Comparison of ENCODE assay signal across 27 cellular contexts in the genomic region with DNA sequence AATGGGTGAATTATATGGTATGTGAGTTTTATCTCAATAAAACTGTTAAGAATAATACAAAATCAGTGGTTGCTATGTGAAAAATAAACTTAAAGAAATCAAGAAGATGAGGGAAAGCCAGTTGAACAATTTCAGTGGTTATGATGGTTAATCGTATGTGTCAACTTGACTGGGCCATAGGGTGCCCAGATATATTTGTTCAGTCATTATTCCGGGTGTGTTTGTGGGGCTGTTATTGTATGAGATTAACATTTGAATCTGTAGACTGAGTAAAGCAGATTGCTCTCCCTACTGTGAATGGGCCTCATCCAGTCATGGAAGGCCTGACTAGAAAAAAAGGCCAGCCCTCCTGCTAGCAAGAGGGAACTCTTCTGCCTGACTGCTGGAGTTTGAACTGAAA.
"Had no signal": no experiment of that assay in that cellular context is flagged by ENCODE, and none has a peak within 500 bp of the region (broad histone marks: within the 10 kb centered on the region; RNA-seq: fewer than 3 reads in every experiment).

No MANE protein-coding gene starts in this region.

- H3K9me3 ChIP-seq: esophagus muscularis mucosa, gastrocnemius medialis had no signal

- H3K27me3 ChIP-seq: brain microvascular endothelial cell, esophagus muscularis mucosa, foreskin keratinocyte, gastrocnemius medialis, heart left ventricle had no signal

- H3K27ac ChIP-seq: brain microvascular endothelial cell, esophagus muscularis mucosa, gastrocnemius medialis, heart left ventricle had no signal

- H3K9me3 Mint-ChIP-seq: central memory CD8-positive, alpha-beta T cell; effector memory CD8-positive, alpha-beta T cell had no signal

- H3K4me3 Mint-ChIP-seq: activated CD4-positive, alpha-beta memory T cell treated with anti-CD3 and anti-CD28 coated beads, Interleukin-2, amount 10 ng/mL, durations not matched to agents 7 days and 5 days; activated CD4-positive, alpha-beta T cell treated with anti-CD3 and anti-CD28 coated beads, Interleukin-2, amount 10 ng/mL, durations not matched to agents 7 days and 5 days; activated naive CD4-positive, alpha-beta T cell treated with anti-CD3 and anti-CD28 coated beads, Interleukin-2, amount 10 ng/mL, durations not matched to agents 7 days and 5 days; activated naive CD8-positive, alpha-beta T cell treated with anti-CD3 and anti-CD28 coated beads, Interleukin-2, amount 10 ng/mL, durations not matched to agents 7 days and 5 days; activated T-cell treated with anti-CD3 and anti-CD28 coated beads, Interleukin-2, amount 50 U/mL, for 24 hours; activated T-cell treated with anti-CD3 and anti-CD28 coated beads, Interleukin-2, amount 50 U/mL, for 72 hours; central memory CD8-positive, alpha-beta T cell; effector memory CD8-positive, alpha-beta T cell had no signal

- H3K36me3 ChIP-seq: esophagus muscularis mucosa, gastrocnemius medialis, heart left ventricle had no signal

- ATAC-seq: activated naive CD4-positive, alpha-beta T cell treated with anti-CD3 and anti-CD28 coated beads, Interleukin-2, amount 50 U/mL, for 72 hours; activated T-cell treated with anti-CD3 and anti-CD28 coated beads, Interleukin-2, amount 50 U/mL, for 72 hours; effector memory CD8-positive, alpha-beta T cell; foreskin keratinocyte; gastrocnemius medialis; heart left ventricle had no signal

- H3K4me3 ChIP-seq: esophagus muscularis mucosa, gastrocnemius medialis, heart left ventricle had no signal

- DNase-seq: activated CD4-positive, alpha-beta memory T cell treated with anti-CD3 and anti-CD28 coated beads, Interleukin-2, amount 10 ng/mL, durations not matched to agents 7 days and 5 days; activated CD4-positive, alpha-beta T cell treated with anti-CD3 and anti-CD28 coated beads for 1 hour; activated CD4-positive, alpha-beta T cell treated with anti-CD3 and anti-CD28 coated beads for 4 hours; activated CD4-positive, alpha-beta T cell treated with anti-CD3 and anti-CD28 coated beads, Interleukin-2, amount 10 ng/mL, durations not matched to agents 7 days and 5 days; activated CD4-positive, alpha-beta T cell treated with anti-CD3 and anti-CD28 coated beads, Interleukin-2, amount 50 U/mL, for 4 hours; activated CD8-positive, alpha-beta memory T cell treated with anti-CD3 and anti-CD28 coated beads, Interleukin-2, amount 50 U/mL, for 48 hours; activated gamma-delta T cell; activated naive CD4-positive, alpha-beta T cell; activated naive CD4-positive, alpha-beta T cell treated with anti-CD3 and anti-CD28 coated beads, Interleukin-2, amount 10 ng/mL, durations not matched to agents 7 days and 5 days; activated naive CD8-positive, alpha-beta T cell treated with anti-CD3 and anti-CD28 coated beads, Interleukin-2, amount 10 ng/mL, durations not matched to agents 7 days and 5 days; activated T-cell treated with anti-CD3 and anti-CD28 coated beads for 4 hours; activated T-cell treated with anti-CD3 and anti-CD28 coated beads, Interleukin-2, amount 50 U/mL, for 24 hours; activated T-cell treated with anti-CD3 and anti-CD28 coated beads, Interleukin-2, amount 50 U/mL, for 72 hours; brain microvascular endothelial cell; cortex of kidney; dermis blood vessel endothelial cell; effector CD4-positive, alpha-beta T cell; effector memory CD8-positive, alpha-beta T cell; erythroblast; foreskin keratinocyte; gastrocnemius medialis; glutamatergic neuron; heart left ventricle; T-helper 2 cell had no signal

- H3K27ac Mint-ChIP-seq: activated CD4-positive, alpha-beta memory T cell treated with anti-CD3 and anti-CD28 coated beads, Interleukin-2, amount 10 ng/mL, durations not matched to agents 7 days and 5 days; activated CD4-positive, alpha-beta T cell treated with anti-CD3 and anti-CD28 coated beads, Interleukin-2, amount 10 ng/mL, durations not matched to agents 7 days and 5 days; activated naive CD4-positive, alpha-beta T cell treated with anti-CD3 and anti-CD28 coated beads, Interleukin-2, amount 10 ng/mL, durations not matched to agents 7 days and 5 days; activated naive CD8-positive, alpha-beta T cell treated with anti-CD3 and anti-CD28 coated beads, Interleukin-2, amount 10 ng/mL, durations not matched to agents 7 days and 5 days; activated T-cell treated with anti-CD3 and anti-CD28 coated beads, Interleukin-2, amount 50 U/mL, for 24 hours; activated T-cell treated with anti-CD3 and anti-CD28 coated beads, Interleukin-2, amount 50 U/mL, for 72 hours; effector memory CD8-positive, alpha-beta T cell had no signal

- H3K4me1 Mint-ChIP-seq: activated CD4-positive, alpha-beta memory T cell treated with anti-CD3 and anti-CD28 coated beads, Interleukin-2, amount 10 ng/mL, durations not matched to agents 7 days and 5 days; activated CD4-positive, alpha-beta T cell treated with anti-CD3 and anti-CD28 coated beads, Interleukin-2, amount 10 ng/mL, durations not matched to agents 7 days and 5 days; activated naive CD4-positive, alpha-beta T cell treated with anti-CD3 and anti-CD28 coated beads, Interleukin-2, amount 10 ng/mL, durations not matched to agents 7 days and 5 days; activated naive CD8-positive, alpha-beta T cell treated with anti-CD3 and anti-CD28 coated beads, Interleukin-2, amount 10 ng/mL, durations not matched to agents 7 days and 5 days; central memory CD8-positive, alpha-beta T cell had no signal

- H3K36me3 Mint-ChIP-seq: activated naive CD4-positive, alpha-beta T cell treated with anti-CD3 and anti-CD28 coated beads, Interleukin-2, amount 10 ng/mL, durations not matched to agents 7 days and 5 days; activated naive CD8-positive, alpha-beta T cell treated with anti-CD3 and anti-CD28 coated beads, Interleukin-2, amount 10 ng/mL, durations not matched to agents 7 days and 5 days had no signal

- H3K27me3 Mint-ChIP-seq: activated CD4-positive, alpha-beta memory T cell treated with anti-CD3 and anti-CD28 coated beads, Interleukin-2, amount 10 ng/mL, durations not matched to agents 7 days and 5 days; activated CD4-positive, alpha-beta T cell treated with anti-CD3 and anti-CD28 coated beads, Interleukin-2, amount 10 ng/mL, durations not matched to agents 7 days and 5 days; activated naive CD4-positive, alpha-beta T cell treated with anti-CD3 and anti-CD28 coated beads, Interleukin-2, amount 10 ng/mL, durations not matched to agents 7 days and 5 days; activated naive CD8-positive, alpha-beta T cell treated with anti-CD3 and anti-CD28 coated beads, Interleukin-2, amount 10 ng/mL, durations not matched to agents 7 days and 5 days; activated T-cell treated with anti-CD3 and anti-CD28 coated beads, Interleukin-2, amount 50 U/mL, for 24 hours; central memory CD8-positive, alpha-beta T cell; effector memory CD8-positive, alpha-beta T cell had no signal
